ENCODE assay signal across 8 cellular contexts in the genomic region with DNA sequence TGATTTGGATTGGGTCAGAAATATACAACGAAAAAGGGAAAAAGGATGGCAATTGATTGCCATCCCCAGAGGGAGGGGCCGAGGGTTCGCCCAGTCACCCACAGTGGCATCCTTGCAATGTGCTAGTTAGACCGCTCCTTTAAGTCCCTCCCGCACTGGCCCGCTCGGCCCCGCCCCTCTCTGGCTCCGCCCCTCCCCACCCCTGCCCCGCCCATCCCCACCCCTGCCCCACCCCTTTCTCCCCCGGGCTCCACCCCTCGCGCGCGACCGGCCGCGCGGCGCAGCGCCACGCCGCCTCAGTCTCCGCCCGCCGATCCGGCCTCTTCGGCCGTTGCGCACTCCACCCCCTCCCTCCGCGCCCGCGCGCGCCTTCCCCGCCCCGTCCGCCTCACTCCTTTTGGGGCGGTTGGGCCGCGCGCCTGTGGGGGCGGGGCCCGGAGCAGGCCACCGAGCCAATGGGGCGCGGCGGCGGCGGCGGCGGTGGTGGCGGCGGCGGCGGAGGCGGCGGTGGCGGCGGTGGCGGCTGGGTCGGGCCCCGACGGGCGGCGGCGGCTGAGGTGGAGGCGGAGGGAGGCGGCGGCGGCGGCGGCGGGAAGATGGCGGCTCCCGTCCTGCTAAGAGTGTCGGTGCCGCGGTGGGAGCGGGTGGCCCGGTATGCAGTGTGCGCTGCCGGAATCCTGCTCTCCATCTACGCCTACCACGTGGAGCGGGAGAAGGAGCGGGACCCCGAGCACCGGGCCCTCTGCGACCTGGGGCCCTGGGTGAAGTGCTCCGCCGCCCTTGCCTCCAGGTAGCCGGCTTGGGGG. TPM values are rescaled to one million over a fixed set of nuclear protein-coding genes. Genes with fewer than 3 reads are reported as not detected.
A peak's percentile ranks its signal among the peaks of the same experiment; 100 is the strongest.
DNase-seq lines count a peak whose midpoint lies in the region; ATAC-seq, FAIRE-seq and TF ChIP-seq lines count a peak whose summit lies in the region.

A gene (plus strand): TSS at position 299 of the 806 bp plus-strand sequence. CDS start 298 bp downstream, at position 597.

- peak within 1 kb of the TSS; percentile 82 for H3K4me3 ChIP-seq in GM12875 (ENCODE audit: low read depth, low read length)
- H3K4me3 ChIP-seq in pancreas = peak within 1 kb of the TSS; percentile 70 to 75 (median 71)
- peak within 1 kb of the TSS; percentile 74 for H3K4me3 ChIP-seq in thymus (ENCODE audit: low read length)

- DNase-seq in NCI-H128 (lab: John Stamatoyannopoulos, UW; ENCODE audit: unreplicated experiment) (peak; percentile 74), SW480 (ENCODE audit: low spot score) (peak; percentile 94), Right ventricle myocardium superior (peak; percentile 97), pancreas (peak; percentile 96 to 98 (median 98))
- DNase-seq in activated naive CD8-positive, alpha-beta T cell treated with anti-CD3 and anti-CD28 coated beads, Interleukin-2, amount 50 U/mL, for 16 hours (ENCODE audit: low read depth, low spot score) = peak; percentile 91

- H3K36me3 ChIP-seq in pancreas (no peaks in the 10 kb centered on the region), thymus (ENCODE audit: control insufficient read depth, insufficient read depth) (no peaks in the 10 kb centered on the region)

- ATAC-seq in HG02759 (IDR thresholded peaks at IDR 0.05; ENCODE audit: unreplicated experiment) (peak; percentile 89), Right ventricle myocardium superior (ENCODE audit: poor library complexity) (peak; percentile 99), pancreas (peak; percentile 95 to 99 (median 97))

- intact Hi-C loops in Right ventricle myocardium superior (cut with DNase I) (no loop called here), pancreas (cut with DNase I) (no loop called here)

- H3K27ac ChIP-seq in pancreas (peak within 1 kb of the TSS in 3 of 4 donors; percentile 61 to 76 (median 64)), thymus (ENCODE audit: low read depth) (peak within 1 kb of the TSS; percentile 70)

- WGBS in pancreas, 2 donors = 0% methylated on average over 24 to 94 of the region's 94 CpGs
- WGBS in thymus = under 1% methylated on average over 94 of the region's 94 CpGs

- no peak for FAIRE-seq in pancreas (lab: Jason Lieb, UNC)

- TF ChIP-seq CTCF in GM12875 (IDR thresholded peaks at IDR 0.05; ENCODE audit: borderline replicate concordance, insufficient read depth, low read depth, low read length) (no peak), pancreas (IDR thresholded peaks at IDR 0.05) (no peak)

- H3K4me1 ChIP-seq in pancreas = peaks cover 0 to 5% (median 0%) of the 10 kb centered on the region in 3 donors
- no peaks in the 10 kb centered on the region for H3K4me1 ChIP-seq in thymus (ENCODE audit: control insufficient read depth, insufficient read depth, low read length)

- no peaks in the 10 kb centered on the region for H3K9me3 ChIP-seq in pancreas
- H3K9me3 ChIP-seq in thymus (ENCODE audit: control insufficient read depth) = no peaks in the 10 kb centered on the region

- H3K27me3 ChIP-seq in pancreas (no peaks in the 10 kb centered on the region), thymus (ENCODE audit: control insufficient read depth, insufficient read depth) (no peaks in the 10 kb centered on the region)

RNA-seq across cellular contexts. Expression of the gene that starts here (rescaled TPM):
- 17.6 TPM for total RNA-seq in Right ventricle myocardium superior
- total RNA-seq in pancreas = 10 to 100 TPM in 3 of 6 donors, 1 to 10 TPM in 3; 6.0 to 12.0 (median 9.6) TPM
- polyA plus RNA-seq in pancreas = 1 to 10 TPM; 3.4 to 7.3 TPM
- polyA plus RNA-seq in thymus = 8.5 TPM

Comparison
In these comparisons a context has a peak if more than half of its experiments do, and no peak if none do; other contexts are left out.
1. Peak in every context shown above with its lines: DNase-seq, ATAC-seq, H3K4me3 ChIP-seq and H3K27ac ChIP-seq.